ENCODE assay signal across 1 cellular context in genomic region chr17:17793378-17794214, GRCh38.
TF ChIP-seq lines count a peak whose summit lies in the region.

No MANE protein-coding gene starts in this region.

TF ChIP-seq in H1, 55 proteins besides CTCF, POLR2A, EP300 and RAD21:
- TF ChIP-seq SP4 (IDR thresholded peaks at IDR 0.05; ENCODE audit: low read length) = no peak
- no peak for TF ChIP-seq POLR2AphosphoS5 (IDR thresholded peaks at IDR 0.05; ENCODE audit: low read depth, low read length)
- no peak for TF ChIP-seq TCF12 (IDR thresholded peaks at IDR 0.05; ENCODE audit: low read depth, low read length)
- 0 out of 2 replicates have a peak, but pooled peaks have one; percentile 22 for TF ChIP-seq SUZ12 (IDR thresholded peaks at IDR 0.05; ENCODE audit: low read length)
